In the genomic region with DNA sequence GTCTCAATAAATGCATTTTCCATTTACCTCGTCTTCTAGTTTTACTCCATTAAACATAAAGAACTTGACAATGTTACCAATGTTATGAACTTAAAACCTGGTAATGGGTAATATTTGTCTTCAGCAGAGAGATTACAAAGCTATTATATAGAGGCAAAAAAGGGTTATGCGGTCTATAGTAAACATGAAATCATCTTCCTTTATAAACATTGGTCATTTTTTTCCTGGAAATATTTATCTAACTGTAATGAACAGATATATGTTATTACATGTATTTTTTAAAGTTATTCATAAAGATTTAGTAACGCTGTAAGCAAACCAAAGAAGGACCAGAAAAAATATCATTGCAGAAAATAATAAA, we compare ENCODE assay signal across 1 cellular context.
TF ChIP-seq lines count a peak whose summit lies in the region.

No MANE protein-coding gene starts in this region.

TF ChIP-seq in HCT116, 20 proteins besides CTCF, POLR2A, EP300 and RAD21 (continued from another document):
- TF ChIP-seq, protein P1, sequence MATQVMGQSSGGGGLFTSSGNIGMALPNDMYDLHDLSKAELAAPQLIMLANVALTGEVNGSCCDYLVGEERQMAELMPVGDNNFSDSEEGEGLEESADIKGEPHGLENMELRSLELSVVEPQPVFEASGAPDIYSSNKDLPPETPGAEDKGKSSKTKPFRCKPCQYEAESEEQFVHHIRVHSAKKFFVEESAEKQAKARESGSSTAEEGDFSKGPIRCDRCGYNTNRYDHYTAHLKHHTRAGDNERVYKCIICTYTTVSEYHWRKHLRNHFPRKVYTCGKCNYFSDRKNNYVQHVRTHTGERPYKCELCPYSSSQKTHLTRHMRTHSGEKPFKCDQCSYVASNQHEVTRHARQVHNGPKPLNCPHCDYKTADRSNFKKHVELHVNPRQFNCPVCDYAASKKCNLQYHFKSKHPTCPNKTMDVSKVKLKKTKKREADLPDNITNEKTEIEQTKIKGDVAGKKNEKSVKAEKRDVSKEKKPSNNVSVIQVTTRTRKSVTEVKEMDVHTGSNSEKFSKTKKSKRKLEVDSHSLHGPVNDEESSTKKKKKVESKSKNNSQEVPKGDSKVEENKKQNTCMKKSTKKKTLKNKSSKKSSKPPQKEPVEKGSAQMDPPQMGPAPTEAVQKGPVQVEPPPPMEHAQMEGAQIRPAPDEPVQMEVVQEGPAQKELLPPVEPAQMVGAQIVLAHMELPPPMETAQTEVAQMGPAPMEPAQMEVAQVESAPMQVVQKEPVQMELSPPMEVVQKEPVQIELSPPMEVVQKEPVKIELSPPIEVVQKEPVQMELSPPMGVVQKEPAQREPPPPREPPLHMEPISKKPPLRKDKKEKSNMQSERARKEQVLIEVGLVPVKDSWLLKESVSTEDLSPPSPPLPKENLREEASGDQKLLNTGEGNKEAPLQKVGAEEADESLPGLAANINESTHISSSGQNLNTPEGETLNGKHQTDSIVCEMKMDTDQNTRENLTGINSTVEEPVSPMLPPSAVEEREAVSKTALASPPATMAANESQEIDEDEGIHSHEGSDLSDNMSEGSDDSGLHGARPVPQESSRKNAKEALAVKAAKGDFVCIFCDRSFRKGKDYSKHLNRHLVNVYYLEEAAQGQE (IDR thresholded peaks at IDR 0.05; ENCODE audit: low read depth): no peak
- TF ChIP-seq, protein P2, sequence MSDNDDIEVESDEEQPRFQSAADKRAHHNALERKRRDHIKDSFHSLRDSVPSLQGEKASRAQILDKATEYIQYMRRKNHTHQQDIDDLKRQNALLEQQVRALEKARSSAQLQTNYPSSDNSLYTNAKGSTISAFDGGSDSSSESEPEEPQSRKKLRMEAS (IDR thresholded peaks at IDR 0.05): no peak
- TF ChIP-seq, protein P3, sequence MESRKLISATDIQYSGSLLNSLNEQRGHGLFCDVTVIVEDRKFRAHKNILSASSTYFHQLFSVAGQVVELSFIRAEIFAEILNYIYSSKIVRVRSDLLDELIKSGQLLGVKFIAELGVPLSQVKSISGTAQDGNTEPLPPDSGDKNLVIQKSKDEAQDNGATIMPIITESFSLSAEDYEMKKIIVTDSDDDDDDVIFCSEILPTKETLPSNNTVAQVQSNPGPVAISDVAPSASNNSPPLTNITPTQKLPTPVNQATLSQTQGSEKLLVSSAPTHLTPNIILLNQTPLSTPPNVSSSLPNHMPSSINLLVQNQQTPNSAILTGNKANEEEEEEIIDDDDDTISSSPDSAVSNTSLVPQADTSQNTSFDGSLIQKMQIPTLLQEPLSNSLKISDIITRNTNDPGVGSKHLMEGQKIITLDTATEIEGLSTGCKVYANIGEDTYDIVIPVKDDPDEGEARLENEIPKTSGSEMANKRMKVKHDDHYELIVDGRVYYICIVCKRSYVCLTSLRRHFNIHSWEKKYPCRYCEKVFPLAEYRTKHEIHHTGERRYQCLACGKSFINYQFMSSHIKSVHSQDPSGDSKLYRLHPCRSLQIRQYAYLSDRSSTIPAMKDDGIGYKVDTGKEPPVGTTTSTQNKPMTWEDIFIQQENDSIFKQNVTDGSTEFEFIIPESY (IDR thresholded peaks at IDR 0.05; ENCODE audit: extremely low read depth, insufficient replicate concordance, low read length): no peak
- TF ChIP-seq YY1 (IDR thresholded peaks at IDR 0.05; ENCODE audit: extremely low read depth, insufficient replicate concordance, low read depth, low read length) (no peak), SIN3A (IDR thresholded peaks at IDR 0.05; ENCODE audit: low read depth) (no peak)
TF ChIP-seq in HCT116: peak in this region for 0.
